12 cellular contexts compared by ENCODE assay signal in genomic region chr19:9937001-9937411, GRCh38. TPM values are rescaled to one million over a fixed set of nuclear protein-coding genes. Genes with fewer than 3 reads are reported as not detected.
DNase-seq lines count a peak whose midpoint lies in the region; ATAC-seq and TF ChIP-seq lines count a peak whose summit lies in the region.
"Had no signal": no experiment of that assay in that cellular context is flagged by ENCODE, and none has a peak within 500 bp of the region (broad histone marks: within the 10 kb centered on the region; RNA-seq: fewer than 3 reads in every experiment).

No MANE protein-coding gene starts in this region.

- H3K4me2 ChIP-seq in SK-N-SH (no peak overlapping the region; the same call in 1 of the 2 replicates), hepatocyte (peak overlapping the region; percentile 96)

- H3F3A ChIP-seq in SK-N-SH (replicated peaks; ENCODE audit: insufficient read depth) = peaks cover 7% of the 10 kb centered on the region

- peak; percentile 35 for DNase-seq in SK-N-SH
- DNase-seq in NT2/D1 (ENCODE audit: low read depth, low spot score) = no peak
- DNase-seq in hepatocyte (ENCODE audit: low spot score) = no peak
- DNase-seq in progenitor cell of endocrine pancreas (ENCODE audit: low spot score, unreplicated experiment) = no peak
- DNase-seq in foreskin melanocyte = no peak
- DNase-seq: activated CD4-positive, alpha-beta T cell treated with anti-CD3 and anti-CD28 coated beads, Interleukin-2, amount 50 U/mL, for 1 hour; DMS79 treated with DMSO at 0.1 percent for 48 hours had no signal

- H3K36me3 ChIP-seq in SK-N-SH (replicated peaks in 1 of 2; ENCODE audit: control insufficient read depth in 1 of 2, insufficient read depth in 2 of 2, low read length in 1 of 2) (no peaks in the 10 kb centered on the region), NT2/D1 (ENCODE audit: insufficient read depth, insufficient read length, low read length) (no peaks in the 10 kb centered on the region), hepatocyte (replicated peaks; ENCODE audit: insufficient read depth, low read depth) (no peaks in the 10 kb centered on the region)
- H3K36me3 ChIP-seq: upper lobe of left lung had no signal

- TF ChIP-seq CTCF in SK-N-SH (IDR thresholded peaks at IDR 0.05) (no peak), hepatocyte (IDR thresholded peaks at IDR 0.05; ENCODE audit: poor library complexity) (no peak), progenitor cell of endocrine pancreas (IDR thresholded peaks at IDR 0.05; ENCODE audit: unreplicated experiment) (no peak)

- H3K79me2 ChIP-seq in SK-N-SH (ENCODE audit: insufficient read depth) (no peaks in the 10 kb centered on the region), hepatocyte (peaks cover 3% of the 10 kb centered on the region)

- H3K4me3 ChIP-seq in SK-N-SH (ENCODE audit: low read depth in 2 of 2, low read length in 1 of 2) (peak overlapping the region in 1 of 2 experiments; percentile 48; a peak in 1 of 4 replicates), NT2/D1 (ENCODE audit: insufficient read length, low read depth) (peak overlapping the region; percentile 46), hepatocyte (peak overlapping the region; percentile 55)

- POLR2A ChIA-PET in SK-N-SH (lab: Yijun Ruan, JAX) = no interaction called here

- TF ChIP-seq RAD21 in SK-N-SH (IDR thresholded peaks at IDR 0.05; ENCODE audit: low read length) = no peak

- H3K27ac ChIP-seq in SK-N-SH (ENCODE audit: low read depth in 2 of 2, low read length in 1 of 2) (no peak overlapping the region), hepatocyte (no peak overlapping the region)
- H3K27ac ChIP-seq: upper lobe of left lung had no signal

- no peaks in the 10 kb centered on the region for H3K9me2 ChIP-seq in SK-N-SH
- no peaks in the 10 kb centered on the region for H3K9me2 ChIP-seq in hepatocyte (replicated peaks; ENCODE audit: insufficient read depth)

- H3K9ac ChIP-seq in SK-N-SH (no peak overlapping the region), NT2/D1 (ENCODE audit: insufficient read length, low read depth) (peak overlapping the region; percentile 64)

- peaks cover 4% of the 10 kb centered on the region for H3K9me3 Mint-ChIP-seq in progenitor cell of endocrine pancreas (ENCODE audit: low read depth)

- no peak for TF ChIP-seq EP300 in SK-N-SH (IDR thresholded peaks at IDR 0.05; ENCODE audit: borderline replicate concordance in 1 of 2, low read depth in 1 of 2, low read length in 1 of 2)

- no peaks in the 10 kb centered on the region for H4K20me1 ChIP-seq in SK-N-SH (ENCODE audit: insufficient read depth)
- H4K20me1 ChIP-seq in hepatocyte (ENCODE audit: insufficient read depth, poor library complexity, severe bottlenecking) = no peaks in the 10 kb centered on the region

- no peaks in the 10 kb centered on the region for H3K36me3 Mint-ChIP-seq in progenitor cell of endocrine pancreas (ENCODE audit: insufficient read depth)

- H3K4me1 Mint-ChIP-seq in progenitor cell of endocrine pancreas (ENCODE audit: low read depth) = peaks cover 12% of the 10 kb centered on the region

- H3K27ac Mint-ChIP-seq in progenitor cell of endocrine pancreas = peak overlapping the region; percentile 18

- peak overlapping the region; percentile 77 for H3K4me3 Mint-ChIP-seq in progenitor cell of endocrine pancreas (ENCODE audit: low read depth)

- 22% methylated on average over 19 of the region's 20 CpGs for WGBS in SK-N-SH (ENCODE audit: low lambda C conversion rate)
- 11% methylated on average over 17 of the region's 20 CpGs for WGBS in hepatocyte (ENCODE audit: low lambda C conversion rate, missing lambda C conversion rate)

- peaks cover 37% of the 10 kb centered on the region for H3K27me3 Mint-ChIP-seq in progenitor cell of endocrine pancreas

- H2AFZ ChIP-seq in SK-N-SH (ENCODE audit: low read depth) = no peak overlapping the region
- peak overlapping the region; percentile 74 for H2AFZ ChIP-seq in hepatocyte

- H3K9me3 ChIP-seq in SK-N-SH (no peaks in the 10 kb centered on the region), NT2/D1 (ENCODE audit: insufficient read depth, low read length) (peaks cover 5% of the 10 kb centered on the region), hepatocyte (ENCODE audit: low read depth) (no peaks in the 10 kb centered on the region)

- H3K27me3 ChIP-seq in SK-N-SH (ENCODE audit: insufficient read depth) (peaks cover 23% of the 10 kb centered on the region; the same call in 1 of the 2 replicates), NT2/D1 (ENCODE audit: insufficient read depth, insufficient read length) (peaks cover 5% of the 10 kb centered on the region), hepatocyte (peaks cover 25% of the 10 kb centered on the region)

- ATAC-seq in SK-N-SH treated with all-trans-retinoic acid at 6 μM for 48 hours (no peak), HG02623 (IDR thresholded peaks at IDR 0.05; ENCODE audit: unreplicated experiment) (no peak), GM21737 (IDR thresholded peaks at IDR 0.05; ENCODE audit: unreplicated experiment) (no peak)

- CTCF ChIA-PET in SK-N-SH (lab: Yijun Ruan, JAX) = interaction anchor here (1.6 to 7.7 kb wide), 3 partner anchors 19 to 92 kb away, joined by 4 to 142 read pairs (median 5); no protein-coding TSS in a partner anchor

- peaks cover 5 to 17% of the 10 kb centered on the region in 2 experiments; a peak in 3 of 4 replicates for H3K4me1 ChIP-seq in SK-N-SH (ENCODE audit: control insufficient read depth in 1 of 2, insufficient read depth in 2 of 2, low read depth in 1 of 2, low read length in 1 of 2)
- H3K4me1 ChIP-seq in NT2/D1 (ENCODE audit: insufficient read depth, insufficient read length) = peaks cover 3% of the 10 kb centered on the region
- peaks cover 11% of the 10 kb centered on the region for H3K4me1 ChIP-seq in hepatocyte (ENCODE audit: insufficient read depth)

TF ChIP-seq in SK-N-SH, 30 proteins besides CTCF, POLR2A, EP300 and RAD21 (continues in another document):
- TF ChIP-seq RCOR1 (IDR thresholded peaks at IDR 0.05; ENCODE audit: low read length) (no peak), GABPA (IDR thresholded peaks at IDR 0.05; ENCODE audit: low read depth) (no peak), TCF12 (IDR thresholded peaks at IDR 0.05) (no peak), FOXM1 (IDR thresholded peaks at IDR 0.05; ENCODE audit: low read depth) (no peak), TAF1 (IDR thresholded peaks at IDR 0.05; ENCODE audit: borderline replicate concordance, low read depth, low read length) (no peak), GATA2 (CRISPR knock-in tag; IDR thresholded peaks at IDR 0.05) (no peak), MXI1 (IDR thresholded peaks at IDR 0.05; ENCODE audit: low read depth, low read length) (no peak), TEAD4 (IDR thresholded peaks at IDR 0.05; ENCODE audit: borderline replicate concordance, insufficient read depth) (no peak), JUND (IDR thresholded peaks at IDR 0.05) (no peak), RFX5 (IDR thresholded peaks at IDR 0.05; ENCODE audit: low read length) (no peak)
- TF ChIP-seq, protein P1, sequence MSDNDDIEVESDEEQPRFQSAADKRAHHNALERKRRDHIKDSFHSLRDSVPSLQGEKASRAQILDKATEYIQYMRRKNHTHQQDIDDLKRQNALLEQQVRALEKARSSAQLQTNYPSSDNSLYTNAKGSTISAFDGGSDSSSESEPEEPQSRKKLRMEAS (IDR thresholded peaks at IDR 0.05; ENCODE audit: low read depth) = no peak
- TF ChIP-seq, protein P2, sequence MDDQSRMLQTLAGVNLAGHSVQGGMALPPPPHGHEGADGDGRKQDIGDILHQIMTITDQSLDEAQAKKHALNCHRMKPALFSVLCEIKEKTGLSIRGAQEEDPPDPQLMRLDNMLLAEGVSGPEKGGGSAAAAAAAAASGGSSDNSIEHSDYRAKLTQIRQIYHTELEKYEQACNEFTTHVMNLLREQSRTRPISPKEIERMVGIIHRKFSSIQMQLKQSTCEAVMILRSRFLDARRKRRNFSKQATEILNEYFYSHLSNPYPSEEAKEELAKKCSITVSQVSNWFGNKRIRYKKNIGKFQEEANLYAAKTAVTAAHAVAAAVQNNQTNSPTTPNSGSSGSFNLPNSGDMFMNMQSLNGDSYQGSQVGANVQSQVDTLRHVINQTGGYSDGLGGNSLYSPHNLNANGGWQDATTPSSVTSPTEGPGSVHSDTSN (IDR thresholded peaks at IDR 0.05) = no peak

TF ChIP-seq in SK-N-SH treated with all-trans-retinoic acid at 6 μM for 48 hours, 23 proteins besides CTCF, POLR2A, EP300 and RAD21 (continues in another document):
- no peak for TF ChIP-seq TCF4 (CRISPR knock-in tag; IDR thresholded peaks at IDR 0.05; ENCODE audit: borderline replicate concordance)
- no peak for TF ChIP-seq ZNF8 (CRISPR knock-in tag; IDR thresholded peaks at IDR 0.05)
- no peak for TF ChIP-seq ESRRG (CRISPR knock-in tag; IDR thresholded peaks at IDR 0.05)
- TF ChIP-seq, protein P3, sequence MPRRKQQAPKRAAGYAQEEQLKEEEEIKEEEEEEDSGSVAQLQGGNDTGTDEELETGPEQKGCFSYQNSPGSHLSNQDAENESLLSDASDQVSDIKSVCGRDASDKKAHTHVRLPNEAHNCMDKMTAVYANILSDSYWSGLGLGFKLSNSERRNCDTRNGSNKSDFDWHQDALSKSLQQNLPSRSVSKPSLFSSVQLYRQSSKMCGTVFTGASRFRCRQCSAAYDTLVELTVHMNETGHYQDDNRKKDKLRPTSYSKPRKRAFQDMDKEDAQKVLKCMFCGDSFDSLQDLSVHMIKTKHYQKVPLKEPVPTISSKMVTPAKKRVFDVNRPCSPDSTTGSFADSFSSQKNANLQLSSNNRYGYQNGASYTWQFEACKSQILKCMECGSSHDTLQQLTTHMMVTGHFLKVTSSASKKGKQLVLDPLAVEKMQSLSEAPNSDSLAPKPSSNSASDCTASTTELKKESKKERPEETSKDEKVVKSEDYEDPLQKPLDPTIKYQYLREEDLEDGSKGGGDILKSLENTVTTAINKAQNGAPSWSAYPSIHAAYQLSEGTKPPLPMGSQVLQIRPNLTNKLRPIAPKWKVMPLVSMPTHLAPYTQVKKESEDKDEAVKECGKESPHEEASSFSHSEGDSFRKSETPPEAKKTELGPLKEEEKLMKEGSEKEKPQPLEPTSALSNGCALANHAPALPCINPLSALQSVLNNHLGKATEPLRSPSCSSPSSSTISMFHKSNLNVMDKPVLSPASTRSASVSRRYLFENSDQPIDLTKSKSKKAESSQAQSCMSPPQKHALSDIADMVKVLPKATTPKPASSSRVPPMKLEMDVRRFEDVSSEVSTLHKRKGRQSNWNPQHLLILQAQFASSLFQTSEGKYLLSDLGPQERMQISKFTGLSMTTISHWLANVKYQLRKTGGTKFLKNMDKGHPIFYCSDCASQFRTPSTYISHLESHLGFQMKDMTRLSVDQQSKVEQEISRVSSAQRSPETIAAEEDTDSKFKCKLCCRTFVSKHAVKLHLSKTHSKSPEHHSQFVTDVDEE (CRISPR knock-in tag; IDR thresholded peaks at IDR 0.05) = no peak

RNA-seq across cellular contexts. Expression of gene OLFM2, which starts 0.7 kb away (rescaled TPM):
- polyA plus RNA-seq in SK-N-SH (2012; rRNA removed) (8.2 and 10.7 TPM in 2 replicates), hepatocyte (36.5 and 37.0 TPM in 2 replicates)
- polyA plus RNA-seq in SK-N-SH (2012; cell fraction: cytosol; rRNA removed) = 4.2 and 7.2 TPM in 2 replicates
- 3.0 and 4.0 TPM in 2 replicates for polyA plus RNA-seq in SK-N-SH (2012; cell fraction: nucleus; rRNA removed)
- total RNA-seq in hepatocyte (33.1 and 36.8 TPM in 2 replicates), progenitor cell of endocrine pancreas (55.0 and 57.9 TPM in 2 replicates)
- total RNA-seq: LHCN-M2 had no signal
